10 cellular contexts compared by ENCODE assay signal in the genomic region with DNA sequence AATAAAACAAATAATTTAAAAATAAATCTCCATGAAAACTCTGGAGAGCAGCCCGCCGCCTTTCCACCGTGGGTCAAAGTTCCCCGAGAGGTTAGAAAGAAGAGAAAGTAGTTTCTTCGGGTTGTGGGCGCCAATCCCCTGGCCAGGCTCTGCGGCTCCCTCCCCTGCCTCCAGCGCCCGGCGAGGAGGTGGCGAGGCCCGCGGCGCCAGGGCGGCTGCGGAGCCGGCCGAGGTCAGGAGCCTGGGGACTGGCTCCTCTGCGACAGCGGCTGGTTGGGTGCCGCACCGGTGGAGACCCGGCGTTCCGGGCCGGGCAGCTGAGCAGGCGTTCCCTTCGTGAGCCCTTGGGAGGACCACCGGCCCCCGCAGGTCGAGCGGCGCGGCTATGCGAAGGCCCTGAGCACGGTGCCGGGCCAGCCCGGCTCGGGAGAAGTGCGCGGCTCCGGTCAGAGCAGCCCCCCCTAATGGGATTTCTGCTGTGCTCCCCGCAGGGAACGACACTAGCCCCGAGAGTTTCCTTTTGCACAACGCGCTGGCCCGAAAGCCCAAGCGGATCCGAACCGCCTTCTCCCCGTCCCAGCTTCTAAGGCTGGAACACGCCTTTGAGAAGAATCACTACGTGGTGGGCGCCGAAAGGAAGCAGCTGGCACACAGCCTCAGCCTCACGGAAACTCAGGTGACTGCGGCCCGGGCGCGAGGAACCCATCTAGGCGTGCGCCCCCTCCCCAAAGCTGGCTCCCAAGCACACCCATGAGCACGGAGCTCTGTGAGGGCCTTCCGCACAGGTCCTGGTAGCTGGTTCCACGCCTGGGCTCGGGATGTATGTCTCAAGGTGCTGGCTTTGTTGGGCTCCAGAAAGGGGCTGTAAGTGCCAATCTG. TPM values are rescaled to one million over a fixed set of nuclear protein-coding genes. Genes with fewer than 3 reads are reported as not detected.
DNase-seq lines count a peak whose midpoint lies in the region; ATAC-seq and TF ChIP-seq lines count a peak whose summit lies in the region.
"Had no signal": no experiment of that assay in that cellular context is flagged by ENCODE, and none has a peak within 500 bp of the region (broad histone marks: within the 10 kb centered on the region; RNA-seq: fewer than 3 reads in every experiment).

No MANE protein-coding gene starts in this region.

- peaks cover 8 to 61% (median 41%) of the 10 kb centered on the region in 9 donors for H3K4me1 ChIP-seq in heart right ventricle

- H3K4me3 ChIP-seq in AG09309 (ENCODE audit: control insufficient read depth, low read depth, low read length) (peak overlapping the region; percentile 34), heart right ventricle (peak overlapping the region; percentile 20 to 49 (median 36))

- ATAC-seq in T-cell (replicated peaks in 1 of 4) (no peak), heart right ventricle (peak in 2 of 8 donors; percentile 14 to 33), GM18861 (IDR thresholded peaks at IDR 0.05; ENCODE audit: unreplicated experiment) (no peak), GM21367 (IDR thresholded peaks at IDR 0.05; ENCODE audit: unreplicated experiment) (no peak)
- ATAC-seq: activated CD4-positive, alpha-beta T cell treated with anti-CD3 and anti-CD28 coated beads for 36 hours had no signal

- H3K36me3 Mint-ChIP-seq in T-cell, result no peaks in the 10 kb centered on the region
- no peaks in the 10 kb centered on the region for H3K36me3 Mint-ChIP-seq in osteocyte (ENCODE audit: unreplicated experiment)

- no peaks in the 10 kb centered on the region for H3K9me3 Mint-ChIP-seq in T-cell
- H3K9me3 Mint-ChIP-seq in osteocyte (ENCODE audit: unreplicated experiment), result no peaks in the 10 kb centered on the region

- H3K27me3 ChIP-seq in heart right ventricle, result peaks cover 55 to 100% (median 100%) of the 10 kb centered on the region in 7 donors

- 6 to 9% methylated on average over 67 of the region's 67 CpGs for WGBS in heart right ventricle, 2 donors

- H3K27ac ChIP-seq in heart right ventricle, result no peak overlapping the region

- intact Hi-C loops in heart right ventricle (cut with DNase I), result no loop called here

- DNase-seq in AG09309 (ENCODE audit: low read depth) (no peak), T-cell (no peak), heart right ventricle (no peak), osteocyte (ENCODE audit: extremely low spot score, unreplicated experiment) (no peak), NOMO-1 treated with dmso at 0.1 percent for 144 hours (lab: John Stamatoyannopoulos, UW; ENCODE audit: unreplicated experiment) (no peak), D341Med (ENCODE audit: low spot score) (no peak)
- DNase-seq: activated CD4-positive, alpha-beta T cell treated with anti-CD3 and anti-CD28 coated beads for 36 hours; dermis blood vessel endothelial cell had no signal

- H3K36me3 ChIP-seq in heart right ventricle, result no peaks in the 10 kb centered on the region

- H3K27me3 Mint-ChIP-seq in T-cell (peaks cover 50 to 80% of the 10 kb centered on the region in 2 donors), osteocyte (ENCODE audit: unreplicated experiment) (peaks cover 77% of the 10 kb centered on the region)

- peaks cover 36 to 44% (median 41%) of the 10 kb centered on the region in 3 donors for H3K4me1 Mint-ChIP-seq in T-cell
- peaks cover 39% of the 10 kb centered on the region for H3K4me1 Mint-ChIP-seq in osteocyte (ENCODE audit: unreplicated experiment)

- POLR2A ChIA-PET in T-cell (lab: Charles Lee), result no interaction called here

- no peaks in the 10 kb centered on the region for H3K9me3 ChIP-seq in heart right ventricle

- peak overlapping the region in 2 of 3 donors; percentile 57 to 68 for H3K4me3 Mint-ChIP-seq in T-cell
- peak overlapping the region; percentile 77 for H3K4me3 Mint-ChIP-seq in osteocyte (ENCODE audit: unreplicated experiment)

- H3K27ac Mint-ChIP-seq in T-cell (no peak overlapping the region), osteocyte (ENCODE audit: unreplicated experiment) (peak overlapping the region; percentile 80)
- H3K27ac Mint-ChIP-seq: activated CD4-positive, alpha-beta T cell treated with anti-CD3 and anti-CD28 coated beads for 36 hours had no signal

- TF ChIP-seq CTCF in AG09309 (IDR thresholded peaks at IDR 0.05; ENCODE audit: control insufficient read depth, insufficient read depth, low read depth, low read length, missing control alignments) (no peak), heart right ventricle (IDR thresholded peaks at IDR 0.05) (no peak), osteocyte (IDR thresholded peaks at IDR 0.05) (no peak)

- CTCF ChIA-PET in T-cell (lab: Charles Lee), result no interaction called here

RNA-seq across cellular contexts. Expression of gene EMX2, which starts 2.8 kb away (rescaled TPM):
- not detected for total RNA-seq in T-cell
- under 1 TPM in 3 of 10 donors, not detected in 7; 0.15 to 0.17 (median 0.15) TPM for total RNA-seq in heart right ventricle
- under 1 TPM; 0.13 to 0.59 TPM for polyA plus RNA-seq in heart right ventricle
- 3.0 TPM in 2 replicates for total RNA-seq in osteocyte
- total RNA-seq: activated CD4-positive, alpha-beta T cell treated with anti-CD3 and anti-CD28 coated beads for 36 hours had no signal
